1 cellular context compared by ENCODE assay signal in the genomic region with DNA sequence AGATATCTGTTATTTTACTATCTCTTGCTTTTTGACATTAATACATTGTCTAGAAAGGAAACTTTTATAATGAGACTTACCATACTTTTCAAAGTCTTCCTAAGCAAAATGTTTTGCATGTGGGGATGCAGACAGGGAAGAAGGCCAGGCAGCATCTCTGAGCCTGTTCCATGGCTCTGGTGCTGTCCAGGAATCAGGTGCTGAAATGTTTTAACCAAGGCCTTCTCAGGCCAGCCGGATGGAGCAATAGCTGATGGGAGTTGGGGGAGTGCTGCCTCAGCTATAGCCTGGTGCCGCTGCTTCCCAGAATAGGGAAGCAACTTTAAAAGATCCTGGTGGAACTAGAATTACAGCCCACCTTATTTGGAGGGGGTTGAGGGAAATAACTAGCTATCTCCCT.
TF ChIP-seq lines count a peak whose summit lies in the region.

No MANE protein-coding gene starts in this region.

TF ChIP-seq in HepG2, 621 proteins besides CTCF, POLR2A, EP300 and RAD21 (continued from another document):
- TF ChIP-seq, protein P1, sequence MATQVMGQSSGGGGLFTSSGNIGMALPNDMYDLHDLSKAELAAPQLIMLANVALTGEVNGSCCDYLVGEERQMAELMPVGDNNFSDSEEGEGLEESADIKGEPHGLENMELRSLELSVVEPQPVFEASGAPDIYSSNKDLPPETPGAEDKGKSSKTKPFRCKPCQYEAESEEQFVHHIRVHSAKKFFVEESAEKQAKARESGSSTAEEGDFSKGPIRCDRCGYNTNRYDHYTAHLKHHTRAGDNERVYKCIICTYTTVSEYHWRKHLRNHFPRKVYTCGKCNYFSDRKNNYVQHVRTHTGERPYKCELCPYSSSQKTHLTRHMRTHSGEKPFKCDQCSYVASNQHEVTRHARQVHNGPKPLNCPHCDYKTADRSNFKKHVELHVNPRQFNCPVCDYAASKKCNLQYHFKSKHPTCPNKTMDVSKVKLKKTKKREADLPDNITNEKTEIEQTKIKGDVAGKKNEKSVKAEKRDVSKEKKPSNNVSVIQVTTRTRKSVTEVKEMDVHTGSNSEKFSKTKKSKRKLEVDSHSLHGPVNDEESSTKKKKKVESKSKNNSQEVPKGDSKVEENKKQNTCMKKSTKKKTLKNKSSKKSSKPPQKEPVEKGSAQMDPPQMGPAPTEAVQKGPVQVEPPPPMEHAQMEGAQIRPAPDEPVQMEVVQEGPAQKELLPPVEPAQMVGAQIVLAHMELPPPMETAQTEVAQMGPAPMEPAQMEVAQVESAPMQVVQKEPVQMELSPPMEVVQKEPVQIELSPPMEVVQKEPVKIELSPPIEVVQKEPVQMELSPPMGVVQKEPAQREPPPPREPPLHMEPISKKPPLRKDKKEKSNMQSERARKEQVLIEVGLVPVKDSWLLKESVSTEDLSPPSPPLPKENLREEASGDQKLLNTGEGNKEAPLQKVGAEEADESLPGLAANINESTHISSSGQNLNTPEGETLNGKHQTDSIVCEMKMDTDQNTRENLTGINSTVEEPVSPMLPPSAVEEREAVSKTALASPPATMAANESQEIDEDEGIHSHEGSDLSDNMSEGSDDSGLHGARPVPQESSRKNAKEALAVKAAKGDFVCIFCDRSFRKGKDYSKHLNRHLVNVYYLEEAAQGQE (IDR thresholded peaks at IDR 0.05; ENCODE audit: borderline replicate concordance in 1 of 2, low read depth in 1 of 2, low read length in 2 of 2): peak; percentile 75 to 97
- TF ChIP-seq, protein P2, sequence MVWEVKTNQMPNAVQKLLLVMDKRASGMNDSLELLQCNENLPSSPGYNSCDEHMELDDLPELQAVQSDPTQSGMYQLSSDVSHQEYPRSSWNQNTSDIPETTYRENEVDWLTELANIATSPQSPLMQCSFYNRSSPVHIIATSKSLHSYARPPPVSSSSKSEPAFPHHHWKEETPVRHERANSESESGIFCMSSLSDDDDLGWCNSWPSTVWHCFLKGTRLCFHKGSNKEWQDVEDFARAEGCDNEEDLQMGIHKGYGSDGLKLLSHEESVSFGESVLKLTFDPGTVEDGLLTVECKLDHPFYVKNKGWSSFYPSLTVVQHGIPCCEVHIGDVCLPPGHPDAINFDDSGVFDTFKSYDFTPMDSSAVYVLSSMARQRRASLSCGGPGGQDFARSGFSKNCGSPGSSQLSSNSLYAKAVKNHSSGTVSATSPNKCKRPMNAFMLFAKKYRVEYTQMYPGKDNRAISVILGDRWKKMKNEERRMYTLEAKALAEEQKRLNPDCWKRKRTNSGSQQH (CRISPR knock-in tag; IDR thresholded peaks at IDR 0.05; ENCODE audit: low read depth): no peak
- TF ChIP-seq WIZ (CRISPR knock-in tag; IDR thresholded peaks at IDR 0.05): 0 out of 2 replicates have a peak, but pooled peaks have one; percentile 49
- peak; percentile 93 for TF ChIP-seq EHMT2 (IDR thresholded peaks at IDR 0.05; ENCODE audit: borderline replicate concordance, low read depth, low read length)
- peak; percentile 97 for TF ChIP-seq MIER2 (CRISPR knock-in tag; IDR thresholded peaks at IDR 0.05)
